27 cellular contexts compared by ENCODE assay signal in the genomic region with DNA sequence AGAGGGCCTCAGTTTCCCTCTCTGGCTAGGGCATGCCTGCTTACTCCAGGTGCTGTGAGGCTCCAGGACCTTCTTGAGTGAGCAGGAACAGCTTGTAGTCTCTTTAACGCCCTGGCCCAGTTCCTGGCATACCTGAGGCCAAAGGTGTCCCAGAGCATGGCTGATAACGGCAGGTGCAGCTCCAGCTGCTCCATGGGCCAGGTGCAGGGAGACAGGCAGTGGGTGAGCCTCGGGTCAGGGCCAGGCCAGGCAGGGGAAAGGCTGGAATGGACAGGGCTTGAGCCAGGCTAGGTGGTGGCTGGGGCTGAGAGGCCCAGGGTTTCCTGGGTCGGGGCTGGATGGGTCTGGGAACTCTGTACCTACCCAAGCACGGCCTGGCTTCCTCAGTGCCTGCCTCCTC. TPM values are rescaled to one million over a fixed set of nuclear protein-coding genes. Genes with fewer than 3 reads are reported as not detected.
DNase-seq lines count a peak whose midpoint lies in the region; ATAC-seq, FAIRE-seq and TF ChIP-seq lines count a peak whose summit lies in the region.
"Had no signal": no experiment of that assay in that cellular context is flagged by ENCODE, and none has a peak within 500 bp of the region (broad histone marks: within the 10 kb centered on the region; RNA-seq: fewer than 3 reads in every experiment).

No MANE protein-coding gene starts in this region.

- no peak overlapping the region for H3K27ac ChIP-seq in BLaER1 treated with 17β-estradiol and CSF1 and Interleukin-3, amounts not matched to agents 10 nM and 100 nM
- H3K27ac ChIP-seq in pancreas: no peak overlapping the region
- H3K27ac ChIP-seq: SJSA1, testis had no signal

- H3K4me2 ChIP-seq in BLaER1 treated with 17β-estradiol and CSF1 and Interleukin-3, amounts not matched to agents 10 nM and 100 nM: peak overlapping the region in 7 of 11 experiments; percentile 64 to 88 (median 74); a peak in 8 of 22 replicates

- H3K36me3 ChIP-seq in BLaER1 treated with 17β-estradiol and CSF1 and Interleukin-3, amounts not matched to agents 10 nM and 100 nM: no peaks in the 10 kb centered on the region
- H3K36me3 ChIP-seq in pancreas: no peaks in the 10 kb centered on the region

- no peak overlapping the region for H3K9ac ChIP-seq in BLaER1 treated with 17β-estradiol and CSF1 and Interleukin-3, amounts not matched to agents 10 nM and 100 nM

- intact Hi-C loops in pancreas (cut with DNase I): no loop called here

- no peaks in the 10 kb centered on the region for H3K27me3 ChIP-seq in BLaER1 treated with 17β-estradiol and CSF1 and Interleukin-3, amounts not matched to agents 10 nM and 100 nM
- H3K27me3 ChIP-seq in pancreas: no peaks in the 10 kb centered on the region
- H3K27me3 ChIP-seq: SJSA1, testis had no signal

- WGBS in pancreas, 2 donors: 34 to 38% methylated on average over 5 of the region's 5 CpGs

- DNase-seq in NCI-H510A (lab: John Stamatoyannopoulos, UW) (peak; percentile 43), pancreas (peak in 3 of 6 donors; percentile 48 to 71 (median 70)), AG08396 (ENCODE audit: low spot score) (no peak), foreskin melanocyte (no peak)
- DNase-seq: activated CD4-positive, alpha-beta T cell treated with anti-CD3 and anti-CD28 coated beads, Interleukin-2, amount 50 U/mL, for 4 hours; activated CD4-positive, CD25-positive, alpha-beta regulatory T cell; activated CD8-positive, alpha-beta memory T cell treated with anti-CD3 and anti-CD28 coated beads, Interleukin-2, amount 50 U/mL, for 4 hours; activated naive CD4-positive, alpha-beta T cell treated with anti-CD3 and anti-CD28 coated beads, Interleukin-2, amount 50 U/mL, for 16 hours; amniotic stem cell; C1 segment of cervical spinal cord; effector CD8-positive, alpha-beta T cell; hippocampal formation; naive thymus-derived CD4-positive, alpha-beta T cell; NCI-H1105; NCI-H2081 treated with DMSO at 0.1 percent for 48 hours; NCI-H446; nucleus accumbens; stimulated activated naive CD4-positive, alpha-beta T cell treated with Interleukin-2 at 50 U/mL for 16 hours; T-helper 1 cell; testis had no signal

- H4K20me1 ChIP-seq in BLaER1 treated with 17β-estradiol and CSF1 and Interleukin-3, amounts not matched to agents 10 nM and 100 nM: 0 out of 22 replicates have a peak, but pooled peaks cover 0 to 3% (median 0%) of the 10 kb centered on the region in 11 experiments

- peak; percentile 24 for ATAC-seq in esophagus mucosa
- ATAC-seq in pancreas: peak; percentile 65 to 88 (median 79)
- no peak for ATAC-seq in GM21825 (IDR thresholded peaks at IDR 0.05; ENCODE audit: unreplicated experiment)
- ATAC-seq: naive thymus-derived CD4-positive, alpha-beta T cell; Panc1 had no signal

- H3K9me3 ChIP-seq in BLaER1 treated with 17β-estradiol and CSF1 and Interleukin-3, amounts not matched to agents 10 nM and 100 nM (replicated peaks in 1 of 11): no peaks in the 10 kb centered on the region
- H3K9me3 ChIP-seq in pancreas: no peaks in the 10 kb centered on the region
- H3K9me3 ChIP-seq: SJSA1, testis had no signal

- no peak for TF ChIP-seq CTCF in pancreas (IDR thresholded peaks at IDR 0.05)

- no peak overlapping the region for H3K4me3 ChIP-seq in BLaER1 treated with 17β-estradiol and CSF1 and Interleukin-3, amounts not matched to agents 10 nM and 100 nM
- no peak overlapping the region for H3K4me3 ChIP-seq in pancreas
- H3K4me3 ChIP-seq: SJSA1, testis had no signal

- peaks cover 7 to 52% (median 44%) of the 10 kb centered on the region in 10 experiments; a peak in 19 of 20 replicates for H3K4me1 ChIP-seq in BLaER1 treated with 17β-estradiol and CSF1 and Interleukin-3, amounts not matched to agents 10 nM and 100 nM
- peaks cover 10 to 19% (median 15%) of the 10 kb centered on the region in 3 donors for H3K4me1 ChIP-seq in pancreas
- H3K4me1 ChIP-seq: testis had no signal

- no peak for FAIRE-seq in pancreas (lab: Jason Lieb, UNC)

RNA-seq across cellular contexts. Expression of gene EDN2, which starts 18.3 kb away (rescaled TPM):
- total RNA-seq in esophagus mucosa: 4.7 TPM
- total RNA-seq in pancreas: 1 to 10 TPM; 1.2 to 3.0 (median 1.6) TPM
- polyA plus RNA-seq in pancreas: 1 to 10 TPM; 2.9 to 8.3 TPM
- total RNA-seq: activated T-helper 1 cell treated with anti-CD3 and anti-CD28 coated beads, Interleukin-12 subunit alpha, Interleukin-12 subunit beta, Interleukin-2, Interleukin-4 antibody, amounts not matched to agents 30 ng/mL and 10 ng/mL and 1 ng/mL, durations not matched to agents 14 hours and 24 hours and 36 hours; HT1080; naive thymus-derived CD4-positive, alpha-beta T cell; testis had no signal
- polyA plus RNA-seq: naive thymus-derived CD4-positive, alpha-beta T cell had no signal
